ENCODE assay signal across 1 cellular context in genomic region chr15:84747423-84748273, GRCh38.
TF ChIP-seq lines count a peak whose summit lies in the region.

No MANE protein-coding gene starts in this region.

TF ChIP-seq in HepG2, 621 proteins besides CTCF, POLR2A, EP300 and RAD21 (continued from another document and continues in another):
- no peak for TF ChIP-seq LCORL (IDR thresholded peaks at IDR 0.05)
- peak; percentile 19; the same call in 1 of the 2 replicates for TF ChIP-seq LCORL (CRISPR knock-in tag; IDR thresholded peaks at IDR 0.05)
- no peak for TF ChIP-seq PAF1 (CRISPR knock-in tag; IDR thresholded peaks at IDR 0.05)
- no peak for TF ChIP-seq U2AF2 (IDR thresholded peaks at IDR 0.05; ENCODE audit: low read depth, low read length)
- no peak for TF ChIP-seq MNT (IDR thresholded peaks at IDR 0.05)
- no peak; the same call in 1 of the 2 replicates for TF ChIP-seq ZFYVE20 (CRISPR knock-in tag; IDR thresholded peaks at IDR 0.05; ENCODE audit: borderline replicate concordance, low read depth)
- TF ChIP-seq ZNF205 (CRISPR knock-in tag; IDR thresholded peaks at IDR 0.05) = 0 out of 2 replicates have a peak, but pooled peaks have one; percentile 33
- TF ChIP-seq ZGPAT (CRISPR knock-in tag; IDR thresholded peaks at IDR 0.05) = 0 out of 2 replicates have a peak, but pooled peaks have one; percentile 55
- TF ChIP-seq ZNF362 (CRISPR knock-in tag; IDR thresholded peaks at IDR 0.05; ENCODE audit: borderline replicate concordance) = no peak
- TF ChIP-seq BCL6 (CRISPR knock-in tag; IDR thresholded peaks at IDR 0.05) = 0 out of 2 replicates have a peak, but pooled peaks have one; percentile 10
- 0 out of 2 replicates have a peak, but pooled peaks have one; percentile 8 for TF ChIP-seq ZC3H4 (CRISPR knock-in tag; IDR thresholded peaks at IDR 0.05; ENCODE audit: borderline replicate concordance)
- TF ChIP-seq NR0B2 (CRISPR knock-in tag; IDR thresholded peaks at IDR 0.05) = peak; percentile 57; the same call in 1 of the 2 replicates
- TF ChIP-seq ARNT (IDR thresholded peaks at IDR 0.05) = no peak
- 0 out of 2 replicates have a peak, but pooled peaks have one; percentile 10 for TF ChIP-seq ETS1 (CRISPR knock-in tag; IDR thresholded peaks at IDR 0.05)
- TF ChIP-seq TARDBP (CRISPR knock-in tag; IDR thresholded peaks at IDR 0.05) = peak; percentile 58; the same call in 1 of the 2 replicates
- TF ChIP-seq ATF4 (CRISPR knock-in tag; IDR thresholded peaks at IDR 0.05) = no peak
- TF ChIP-seq ZNF281 (CRISPR knock-in tag; IDR thresholded peaks at IDR 0.05; ENCODE audit: borderline replicate concordance) = no peak
- TF ChIP-seq JUNB (CRISPR knock-in tag; IDR thresholded peaks at IDR 0.05; ENCODE audit: borderline replicate concordance) = no peak
- TF ChIP-seq NFE2L2 (IDR thresholded peaks at IDR 0.05; ENCODE audit: low read length) = no peak
- no peak for TF ChIP-seq ETV6 (CRISPR knock-in tag; conservative IDR thresholded peaks at IDR 0.05)
- TF ChIP-seq ZNF510 (CRISPR knock-in tag; IDR thresholded peaks at IDR 0.05; ENCODE audit: low read depth) = peak; percentile 23
- TF ChIP-seq HNF4A (CRISPR knock-in tag; IDR thresholded peaks at IDR 0.05) = peak; percentile 25; the same call in 1 of the 2 replicates
- no peak for TF ChIP-seq HMG20A (CRISPR knock-in tag; IDR thresholded peaks at IDR 0.05; ENCODE audit: borderline replicate concordance)
- TF ChIP-seq TBX2 (CRISPR knock-in tag; IDR thresholded peaks at IDR 0.05; ENCODE audit: borderline replicate concordance) = peak; percentile 71
- no peak for TF ChIP-seq GLMP (CRISPR knock-in tag; IDR thresholded peaks at IDR 0.05; ENCODE audit: borderline replicate concordance)
- no peak for TF ChIP-seq ZNF484 (CRISPR knock-in tag; IDR thresholded peaks at IDR 0.05; ENCODE audit: borderline replicate concordance, low read depth)
- TF ChIP-seq ZNF749 (CRISPR knock-in tag; IDR thresholded peaks at IDR 0.05; ENCODE audit: borderline replicate concordance) = no peak
- no peak for TF ChIP-seq MIER3 (CRISPR knock-in tag; IDR thresholded peaks at IDR 0.05; ENCODE audit: borderline replicate concordance)
- no peak for TF ChIP-seq SIX4 (CRISPR knock-in tag; IDR thresholded peaks at IDR 0.05)
- no peak for TF ChIP-seq ZNF558 (CRISPR knock-in tag; IDR thresholded peaks at IDR 0.05; ENCODE audit: borderline replicate concordance)
- TF ChIP-seq MLLT10 (CRISPR knock-in tag; IDR thresholded peaks at IDR 0.05) = no peak
- no peak for TF ChIP-seq ATF2 (CRISPR knock-in tag; IDR thresholded peaks at IDR 0.05)
- no peak for TF ChIP-seq ZBTB40 (IDR thresholded peaks at IDR 0.05)
- TF ChIP-seq ZBTB40 (CRISPR knock-in tag; IDR thresholded peaks at IDR 0.05) = peak; percentile 23; the same call in 1 of the 2 replicates
- TF ChIP-seq PRMT3 (CRISPR knock-in tag; IDR thresholded peaks at IDR 0.05; ENCODE audit: borderline replicate concordance, low read depth) = 0 out of 2 replicates have a peak, but pooled peaks have one; percentile 67
- no peak for TF ChIP-seq FOXM1 (CRISPR knock-in tag; IDR thresholded peaks at IDR 0.05)
- no peak for TF ChIP-seq SIN3B (IDR thresholded peaks at IDR 0.05; ENCODE audit: low read length)
- TF ChIP-seq ZBTB1 (CRISPR knock-in tag; IDR thresholded peaks at IDR 0.05; ENCODE audit: borderline replicate concordance) = no peak
- TF ChIP-seq POGZ (CRISPR knock-in tag; IDR thresholded peaks at IDR 0.05) = 0 out of 2 replicates have a peak, but pooled peaks have one; percentile 46
